ENCODE assay signal across 8 cellular contexts in the genomic region with DNA sequence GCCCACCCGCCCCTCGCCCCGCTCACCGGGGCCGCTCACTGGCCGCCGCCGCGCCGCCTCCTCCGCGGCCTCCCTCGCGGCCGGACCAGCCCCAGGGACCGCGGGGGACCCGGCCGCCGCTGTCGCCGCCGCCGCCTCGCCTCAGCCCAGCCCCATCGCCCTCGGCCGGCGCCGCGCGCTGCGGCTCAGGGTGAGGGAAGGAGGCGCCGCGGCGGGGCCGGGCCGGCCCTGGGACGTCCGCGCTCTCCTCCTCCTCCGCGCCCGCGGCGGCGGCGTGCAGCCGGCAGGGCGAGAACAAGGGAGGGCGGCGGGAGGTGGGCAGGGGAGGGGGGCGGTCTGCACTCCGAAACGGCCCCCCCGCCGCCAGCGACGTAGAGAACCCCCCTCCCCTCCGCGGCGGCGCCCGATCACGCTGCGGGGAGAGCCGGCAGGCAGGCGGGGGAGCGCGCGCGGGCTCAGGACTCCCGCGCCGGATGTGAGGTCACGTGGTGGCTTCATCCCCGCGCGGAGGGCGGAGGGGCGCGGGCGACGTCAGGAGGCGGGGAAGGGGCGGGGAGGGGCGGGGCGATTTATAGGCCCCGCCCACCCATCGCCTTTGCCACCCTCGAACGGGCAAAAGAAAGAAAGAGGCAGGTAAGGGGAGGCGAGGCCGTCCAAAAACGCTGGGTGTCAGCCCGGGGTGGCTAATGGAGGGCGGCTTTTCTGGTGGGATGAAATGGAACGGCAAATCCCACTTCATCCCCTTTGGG. TPM values are rescaled to one million over a fixed set of nuclear protein-coding genes. Genes with fewer than 3 reads are reported as not detected.
A peak's percentile ranks its signal among the peaks of the same experiment; 100 is the strongest.
DNase-seq lines count a peak whose midpoint lies in the region; ATAC-seq and TF ChIP-seq lines count a peak whose summit lies in the region.

Gene ATP13A3 (minus strand): TSS at position 463 of the 749 bp plus-strand sequence. CDS start 24,812 bp downstream, outside the sequence.

- DNase-seq in GM13977 (ENCODE audit: low spot score) (peak; percentile 98), NCI-H1694 (lab: John Stamatoyannopoulos, UW) (peak; percentile 64), amniotic stem cell (lab: John Stamatoyannopoulos, UW) (peak; percentile 83), left cardiac atrium (peak; percentile 92), prostate gland (ENCODE audit: low spot score) (peak; percentile 91)

- peak; percentile 87 for TF ChIP-seq POLR2A in prostate gland (IDR thresholded peaks at IDR 0.05)

- no peaks in the 10 kb centered on the region for H3K9me3 ChIP-seq in prostate gland

- peak within 1 kb of the TSS; percentile 90 for H3K4me3 Mint-ChIP-seq in T-helper 1 cell treated with Interleukin-12 subunit alpha and Interleukin-12 subunit beta and Interleukin-4 antibody, amounts not matched to agents 30 μg/mL and 1 μg/mL, for 36 hours

- under 1% methylated on average over 83 of the region's 99 CpGs for WGBS in prostate gland
- under 1% methylated on average over 89 of the region's 99 CpGs for whole genome bisulfite sequencing in urinary bladder

- H3K27ac ChIP-seq in prostate gland (peak within 1 kb of the TSS; percentile 75 to 81), urinary bladder (ENCODE audit: low read depth) (peak within 1 kb of the TSS; percentile 70)

- in situ Hi-C loops in GM13977 (cut with MboI; ENCODE audit: low pct_unique_long_range_greater_than_20kb, low sequenced_read_pairs, unreplicated experiment) = loop anchor here (10.0 kb wide), 1 partner anchor 98 kb away; no protein-coding TSS in a partner anchor

- H3K4me1 ChIP-seq in prostate gland (replicated peaks) (no peaks in the 10 kb centered on the region), urinary bladder (ENCODE audit: insufficient read depth) (no peaks in the 10 kb centered on the region)

- H3K4me3 ChIP-seq in prostate gland (peak within 1 kb of the TSS; percentile 49 to 68), urinary bladder (ENCODE audit: low read depth, low read length) (peak within 1 kb of the TSS; percentile 95)

- H3K27me3 Mint-ChIP-seq in T-helper 1 cell treated with Interleukin-12 subunit alpha and Interleukin-12 subunit beta and Interleukin-4 antibody, amounts not matched to agents 30 μg/mL and 1 μg/mL, for 36 hours (ENCODE audit: low read depth) = no peaks in the 10 kb centered on the region

- H3K27ac Mint-ChIP-seq in T-helper 1 cell treated with Interleukin-12 subunit alpha and Interleukin-12 subunit beta and Interleukin-4 antibody, amounts not matched to agents 30 μg/mL and 1 μg/mL, for 36 hours = peak within 1 kb of the TSS; percentile 95

- no peaks in the 10 kb centered on the region for H3K27me3 ChIP-seq in prostate gland (replicated peaks; ENCODE audit: insufficient read depth)

- H3K36me3 Mint-ChIP-seq in T-helper 1 cell treated with Interleukin-12 subunit alpha and Interleukin-12 subunit beta and Interleukin-4 antibody, amounts not matched to agents 30 μg/mL and 1 μg/mL, for 36 hours (ENCODE audit: low read depth) = peaks cover 27% of the 10 kb centered on the region

- H3K36me3 ChIP-seq in prostate gland (no peaks in the 10 kb centered on the region), urinary bladder (ENCODE audit: insufficient read depth) (no peaks in the 10 kb centered on the region)

- ATAC-seq in HG02870 (IDR thresholded peaks at IDR 0.05; ENCODE audit: unreplicated experiment) = peak; percentile 48
- peak; percentile 86 to 94 for ATAC-seq in left cardiac atrium

- intact Hi-C loops in left cardiac atrium (cut with DNase I) = no loop called here
- intact Hi-C loops in prostate gland (cut with DNase I) = loop anchor here (2.0 kb wide), 1 partner anchor 98 kb away; no protein-coding TSS in a partner anchor

- H3K9me3 Mint-ChIP-seq in T-helper 1 cell treated with Interleukin-12 subunit alpha and Interleukin-12 subunit beta and Interleukin-4 antibody, amounts not matched to agents 30 μg/mL and 1 μg/mL, for 36 hours = no peaks in the 10 kb centered on the region

- peaks cover 45% of the 10 kb centered on the region for H3K4me1 Mint-ChIP-seq in T-helper 1 cell treated with Interleukin-12 subunit alpha and Interleukin-12 subunit beta and Interleukin-4 antibody, amounts not matched to agents 30 μg/mL and 1 μg/mL, for 36 hours (ENCODE audit: low read depth)

- TF ChIP-seq CTCF in GM13977 (IDR thresholded peaks at IDR 0.05; ENCODE audit: extremely low read depth, insufficient read depth, missing control alignments) (no peak), prostate gland (IDR thresholded peaks at IDR 0.05) (no peak)

RNA-seq across cellular contexts. Expression of gene ATP13A3, which starts in this region (rescaled TPM):
- total RNA-seq in left cardiac atrium (100 to 1,000 TPM in 1 of 2 donors, 10 to 100 TPM in 1; 86.7 to 182 TPM), prostate gland (10 to 100 TPM; 75.4 to 80.4 TPM), urinary bladder (111 TPM)
- 20.3 TPM for polyA plus RNA-seq in urinary bladder

Comparison
In these comparisons a context has a peak if more than half of its experiments do, and no peak if none do; other contexts are left out.
1. Peak in every context shown above with its lines: DNase-seq, ATAC-seq, H3K4me3 ChIP-seq and H3K27ac ChIP-seq.